8 cellular contexts compared by ENCODE assay signal in genomic region chr22:40637181-40638150, GRCh38. TPM values are rescaled to one million over a fixed set of nuclear protein-coding genes. Genes with fewer than 3 reads are reported as not detected.
DNase-seq lines count a peak whose midpoint lies in the region; ATAC-seq, FAIRE-seq and TF ChIP-seq lines count a peak whose summit lies in the region.

No MANE protein-coding gene starts in this region.

- no peak for TF ChIP-seq POLR2A in body of pancreas (IDR thresholded peaks at IDR 0.05)

- peaks cover 28% of the 10 kb centered on the region for H3K4me1 ChIP-seq in body of pancreas
- H3K4me1 ChIP-seq in kidney (ENCODE audit: control insufficient read depth in 1 of 2, insufficient read depth in 1 of 2, low read depth in 1 of 2, low read length in 2 of 2), result peaks cover 0 to 16% of the 10 kb centered on the region in 2 donors

- H3K27ac ChIP-seq in body of pancreas (peak overlapping the region; percentile 85 to 95 (median 90)), kidney (ENCODE audit: low read depth in 2 of 2, low read length in 2 of 2) (peak overlapping the region; percentile 81 to 82)

- WGBS in body of pancreas, 2 donors, result 20 to 29% methylated on average over 39 to 46 of the region's 46 CpGs

- H3K36me3 ChIP-seq in body of pancreas (replicated peaks in 1 of 2; ENCODE audit: insufficient read depth in 1 of 2, low read depth in 2 of 2) (no peaks in the 10 kb centered on the region), kidney (ENCODE audit: control insufficient read depth in 1 of 2, insufficient read depth in 2 of 2, low read length in 2 of 2) (no peaks in the 10 kb centered on the region)

- no peak for FAIRE-seq in kidney (lab: Jason Lieb, UNC)

- H3K4me3 ChIP-seq in body of pancreas (peak overlapping the region; percentile 30 to 97), kidney (ENCODE audit: low read length in 2 of 2) (peak overlapping the region; percentile 87 to 91)

- intact Hi-C loops in body of pancreas (cut with DNase I) (no loop called here), kidney (cut with DNase I) (no loop called here)

- H3K9me3 ChIP-seq in body of pancreas (no peaks in the 10 kb centered on the region), kidney (ENCODE audit: control insufficient read depth in 1 of 2, low read length in 2 of 2) (no peaks in the 10 kb centered on the region)

- DNase-seq in GM10266 (ENCODE audit: extremely low spot score) (peak; percentile 26), T-helper 1 cell (peak in 3 of 5 donors; percentile 22 to 62 (median 27)), body of pancreas (peak in 2 of 4 donors; percentile 16 to 56), kidney (no peak), NCI-H1930 (lab: John Stamatoyannopoulos, UW) (no peak), NCI-H2081 treated with DMSO at 0.1 percent for 48 hours (lab: John Stamatoyannopoulos, UW) (no peak)
- DNase-seq in stimulated activated CD4-positive, alpha-beta T cell treated with anti-CD3 and anti-CD28 coated beads, Interleukin-1b, Interleukin-23, amount 100 ng/mL, for 48 hours, result peak; percentile 73

- ATAC-seq in HG03066 (IDR thresholded peaks at IDR 0.05; ENCODE audit: low read depth, unreplicated experiment) (peak; percentile 6), body of pancreas (peak; percentile 13)

- peak overlapping the region; percentile 44 to 90 for H3K9ac ChIP-seq in kidney (ENCODE audit: low read length in 2 of 2)

- no peaks in the 10 kb centered on the region for H3K27me3 ChIP-seq in body of pancreas

- TF ChIP-seq CTCF in GM10266 (IDR thresholded peaks at IDR 0.05; ENCODE audit: control insufficient read depth, insufficient read depth, low read depth, missing control alignments) (no peak), body of pancreas (IDR thresholded peaks at IDR 0.05) (no peak), kidney (IDR thresholded peaks at IDR 0.05; ENCODE audit: borderline replicate concordance, extremely low read depth, insufficient read depth) (no peak)

RNA-seq across cellular contexts. Expression of gene MRTFA, which starts 0.9 kb away (rescaled TPM):
- total RNA-seq in body of pancreas (10 to 100 TPM; 47.0 to 71.5 TPM), kidney (59.9 TPM)
- 12.5 TPM for polyA plus RNA-seq in kidney (ENCODE audit: insufficient read depth, low read depth, low replicate concordance)

RNA-seq across cellular contexts. Expression of gene MCHR1, which starts 41.8 kb away (rescaled TPM):
- total RNA-seq in body of pancreas (not detected), kidney (not detected)
- not detected for polyA plus RNA-seq in kidney (ENCODE audit: insufficient read depth, low read depth, low replicate concordance)

Comparison
In these comparisons a context has a peak if more than half of its experiments do, and no peak if none do; other contexts are left out.
1. DNase-seq: peak in GM10266 (single experiment), T-helper 1 cell (3 of 5) and stimulated activated CD4-positive, alpha-beta T cell treated with anti-CD3 and anti-CD28 coated beads, Interleukin-1b, Interleukin-23, amount 100 ng/mL, for 48 hours (single experiment); none in kidney (single experiment), NCI-H1930 (0 of 2) and NCI-H2081 treated with DMSO at 0.1 percent for 48 hours (single experiment).